Comparison of ENCODE assay signal across 8 cellular contexts in the genomic region with DNA sequence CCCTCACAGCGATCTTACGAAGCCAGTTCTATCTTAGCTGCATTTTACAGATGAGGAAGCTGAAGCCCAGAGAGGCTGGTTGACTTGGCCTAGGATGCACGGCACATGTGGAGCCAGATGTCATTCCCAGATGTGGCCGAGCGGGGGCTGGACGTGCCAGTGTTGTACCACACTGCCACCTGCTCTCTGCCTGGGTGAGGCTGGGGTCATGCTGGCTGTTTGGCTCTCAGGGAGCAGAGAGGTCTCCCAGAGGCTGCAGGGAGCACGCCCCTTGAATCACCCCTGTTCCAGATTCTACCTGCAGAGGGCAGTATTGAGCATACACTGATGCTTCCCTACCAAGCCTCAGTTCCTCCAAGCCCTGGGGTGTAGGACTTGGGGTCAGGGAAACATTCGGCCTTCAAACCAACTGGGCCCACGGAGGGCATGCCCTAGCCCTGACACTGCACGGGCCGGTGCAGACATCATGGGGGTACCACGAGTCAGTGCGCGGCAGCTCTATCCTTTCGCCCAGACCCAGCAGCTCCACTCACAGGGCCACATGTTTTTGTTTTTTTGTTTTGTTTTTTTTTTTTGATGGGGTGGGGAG. TPM values are rescaled to one million over a fixed set of nuclear protein-coding genes. Genes with fewer than 3 reads are reported as not detected.
DNase-seq lines count a peak whose midpoint lies in the region; ATAC-seq and TF ChIP-seq lines count a peak whose summit lies in the region.

No MANE protein-coding gene starts in this region.

- no peak overlapping the region for H3K27ac ChIP-seq in transverse colon

- WGBS in transverse colon (ENCODE audit: low coverage in 1 of 2), 2 donors: 63 to 80% methylated on average over 2 to 15 of the region's 15 CpGs

- no peak overlapping the region for H3K4me3 ChIP-seq in transverse colon

- intact Hi-C loops in transverse colon (cut with DNase I; ENCODE audit: low total_unique reads): loop anchor here (1.0 to 10.0 kb wide), 2 partner anchors 55 to 116 kb away; no protein-coding TSS in a partner anchor

- no peaks in the 10 kb centered on the region for H3K27me3 ChIP-seq in transverse colon

- no peak for ATAC-seq in GM18505 (IDR thresholded peaks at IDR 0.05; ENCODE audit: unreplicated experiment)

- DNase-seq in AG08395 (ENCODE audit: low spot score) (peak; percentile 84), GM19240 (ENCODE audit: insufficient read length, low spot score) (peak; percentile 87), OCI-M1 (lab: John Stamatoyannopoulos, UW) (peak; percentile 88), fibroblast of peridontal ligament (ENCODE audit: extremely low read depth) (peak; percentile 60), nucleus accumbens (lab: John Stamatoyannopoulos, UW) (peak in 33 of 56 donors; percentile 2 to 71 (median 24)), transverse colon (peak; percentile 66)
- peak; percentile 62 for DNase-seq in activated T-cell treated with anti-CD3 and anti-CD28 coated beads, Interleukin-2, amount 50 U/mL, for 1 hour

- H3K36me3 ChIP-seq in transverse colon: no peaks in the 10 kb centered on the region

- no peaks in the 10 kb centered on the region for H3K9me3 ChIP-seq in transverse colon

- TF ChIP-seq POLR2A in transverse colon (IDR thresholded peaks at IDR 0.05): no peak
- TF ChIP-seq POLR2A in GM18505 (IDR thresholded peaks at IDR 0.05; ENCODE audit: borderline replicate concordance, extremely low read depth, insufficient read depth, insufficient read length): no peak

- TF ChIP-seq EP300 in transverse colon (IDR thresholded peaks at IDR 0.05; ENCODE audit: low read depth): no peak

- in situ Hi-C loops in transverse colon (cut with MboI; ENCODE audit: low pct_ligation_motif_present in 1 of 4, low pct_unique_long_range_greater_than_20kb in 1 of 4, low sequenced_read_pairs in 3 of 4): loop anchor here in 3 of 4 donors (10.0 to 25.0 kb wide), 4 partner anchors 55 to 237 kb away; no protein-coding TSS in a partner anchor

- TF ChIP-seq CTCF in transverse colon (IDR thresholded peaks at IDR 0.05): peak; percentile 81 to 90 (median 87)

- peaks cover 15 to 25% (median 23%) of the 10 kb centered on the region in 4 donors for H3K4me1 ChIP-seq in transverse colon

RNA-seq across cellular contexts. Expression of a gene that starts 3.8 kb away (rescaled TPM):
- total RNA-seq in transverse colon: 10 to 100 TPM in 3 of 4 donors, 1 to 10 TPM in 1; 4.6 to 22.4 (median 14.7) TPM

Comparison
In these comparisons a context has a peak if more than half of its experiments do, and no peak if none do; other contexts are left out.
1. DNase-seq: peak in every context shown above with its lines; median percentile 88 in OCI-M1; 87 in GM19240; 84 in AG08395; 66 in transverse colon; 62 in activated T-cell treated with anti-CD3 and anti-CD28 coated beads, Interleukin-2, amount 50 U/mL, for 1 hour; 60 in fibroblast of peridontal ligament; 24 in nucleus accumbens.